In genomic region chr1:202599669-202600431, GRCh38 we compare ENCODE assay signal across 1 cellular context.
TF ChIP-seq lines count a peak whose summit lies in the region.

No MANE protein-coding gene starts in this region.

TF ChIP-seq in SK-N-SH, 30 proteins besides CTCF, POLR2A, EP300 and RAD21 (continued from another document):
- TF ChIP-seq, protein P1, sequence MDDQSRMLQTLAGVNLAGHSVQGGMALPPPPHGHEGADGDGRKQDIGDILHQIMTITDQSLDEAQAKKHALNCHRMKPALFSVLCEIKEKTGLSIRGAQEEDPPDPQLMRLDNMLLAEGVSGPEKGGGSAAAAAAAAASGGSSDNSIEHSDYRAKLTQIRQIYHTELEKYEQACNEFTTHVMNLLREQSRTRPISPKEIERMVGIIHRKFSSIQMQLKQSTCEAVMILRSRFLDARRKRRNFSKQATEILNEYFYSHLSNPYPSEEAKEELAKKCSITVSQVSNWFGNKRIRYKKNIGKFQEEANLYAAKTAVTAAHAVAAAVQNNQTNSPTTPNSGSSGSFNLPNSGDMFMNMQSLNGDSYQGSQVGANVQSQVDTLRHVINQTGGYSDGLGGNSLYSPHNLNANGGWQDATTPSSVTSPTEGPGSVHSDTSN (IDR thresholded peaks at IDR 0.05), result peak; percentile 28; the same call in 1 of the 2 replicates
- TF ChIP-seq FOXJ3 (CRISPR knock-in tag; IDR thresholded peaks at IDR 0.05) (no peak), SMC3 (IDR thresholded peaks at IDR 0.05; ENCODE audit: low read depth, low read length) (peak; percentile 98), TAF1 (IDR thresholded peaks at IDR 0.05; ENCODE audit: borderline replicate concordance, low read depth, low read length) (no peak), RCOR1 (IDR thresholded peaks at IDR 0.05; ENCODE audit: low read length) (no peak), RFX5 (IDR thresholded peaks at IDR 0.05; ENCODE audit: low read length) (no peak)
TF ChIP-seq in SK-N-SH: peak in this region for 2.
